Comparison of ENCODE assay signal across 26 cellular contexts in the genomic region with DNA sequence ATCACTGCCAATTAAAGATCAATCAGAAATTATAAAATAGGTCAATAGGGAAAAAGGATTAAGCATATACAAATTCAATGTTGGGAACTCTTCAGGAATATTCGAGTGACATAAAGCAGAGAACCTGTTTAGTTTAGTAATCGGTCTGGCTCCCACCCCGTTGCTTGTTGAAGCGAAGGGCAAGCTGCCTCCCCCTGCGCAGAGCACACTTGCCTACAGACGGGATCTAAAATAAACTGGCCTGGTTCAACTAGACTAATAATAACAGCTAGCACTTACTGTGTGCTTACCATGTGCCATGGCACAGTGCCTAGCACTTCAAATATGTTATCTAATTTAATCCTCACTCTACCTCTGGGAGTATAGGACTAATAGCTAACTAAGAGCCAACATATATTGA. TPM values are rescaled to one million over a fixed set of nuclear protein-coding genes. Genes with fewer than 3 reads are reported as not detected.
DNase-seq lines count a peak whose midpoint lies in the region; ATAC-seq, FAIRE-seq and TF ChIP-seq lines count a peak whose summit lies in the region.
"Had no signal": no experiment of that assay in that cellular context is flagged by ENCODE, and none has a peak within 500 bp of the region (broad histone marks: within the 10 kb centered on the region; RNA-seq: fewer than 3 reads in every experiment).

No MANE protein-coding gene starts in this region.

- TF ChIP-seq CTCF in lower lobe of right lung (IDR thresholded peaks at IDR 0.05) = no peak

- FAIRE-seq in RCC 7860 (lab: Jason Lieb, UNC) = no peak
- FAIRE-seq: endometrium had no signal

- intact Hi-C loops in Right ventricle myocardium superior (cut with DNase I) (no loop called here), lower lobe of right lung (cut with DNase I) (no loop called here), aorta (cut with DNase I) (no loop called here)

- 6 to 14% methylated on average over 6 of the region's 6 CpGs for WGBS in aorta, 2 donors

- H3K27ac ChIP-seq in lower lobe of right lung = no peak overlapping the region
- no peak overlapping the region for H3K27ac ChIP-seq in aorta (ENCODE audit: low read depth in 1 of 2, low read length in 2 of 2)
- H3K27ac ChIP-seq: 22Rv1, prostate gland had no signal

- peaks cover 15% of the 10 kb centered on the region for H3K4me1 ChIP-seq in lower lobe of right lung
- peaks cover 7 to 24% of the 10 kb centered on the region in 2 donors for H3K4me1 ChIP-seq in aorta (ENCODE audit: control insufficient read depth in 1 of 2, insufficient read depth in 2 of 2, low read length in 2 of 2)
- H3K4me1 ChIP-seq: prostate gland had no signal

- ATAC-seq in Right ventricle myocardium superior (ENCODE audit: poor library complexity) = peak; percentile 93
- ATAC-seq in lower lobe of right lung = peak; percentile 59 to 82
- peak; percentile 26 for ATAC-seq in aorta (ENCODE audit: low FRiP score)
- ATAC-seq in HG03457 (IDR thresholded peaks at IDR 0.05; ENCODE audit: unreplicated experiment) = no peak
- ATAC-seq: activated naive CD8-positive, alpha-beta T cell treated with anti-CD3 and anti-CD28 coated beads, Interleukin-2, amount 50 U/mL, for 24 hours; HCT116; left lobe of liver; Panc1 had no signal

- H3K27me3 ChIP-seq in lower lobe of right lung (ENCODE audit: low read depth) = no peaks in the 10 kb centered on the region
- no peaks in the 10 kb centered on the region for H3K27me3 ChIP-seq in aorta (ENCODE audit: control insufficient read depth in 1 of 2, insufficient read depth in 2 of 2, low read length in 1 of 2)

- DNase-seq in DMS 273 (lab: John Stamatoyannopoulos, UW; ENCODE audit: unreplicated experiment) = peak; percentile 5
- DNase-seq in DMS 273 treated with DMSO at 0.1 percent for 48 hours (lab: John Stamatoyannopoulos, UW) = no peak
- DNase-seq in Right ventricle myocardium superior = peak; percentile 61
- no peak for DNase-seq in lower lobe of right lung
- DNase-seq in aorta = no peak
- no peak for DNase-seq in AG20443 (ENCODE audit: low spot score)
- no peak for DNase-seq in RCC 7860 (ENCODE audit: low spot score)
- DNase-seq: activated CD4-positive, alpha-beta T cell treated with anti-CD3 and anti-CD28 coated beads, Interleukin-2, amount 50 U/mL, for 4 hours; activated effector memory CD4-positive, alpha-beta T cell treated with anti-CD3 and anti-CD28 coated beads, Interleukin-2, amount 50 U/mL, for 16 hours; activated naive CD8-positive, alpha-beta T cell treated with anti-CD3 and anti-CD28 coated beads, Interleukin-2, amount 50 U/mL, for 24 hours; CD8-positive, alpha-beta memory T cell; DMS53; KBM-7; NK-92 treated with Interleukin-12 subunit alpha and Interleukin-12 subunit beta, amount 100 ng/mL, for 24 hours; SK-N-SH; stimulated activated naive CD4-positive, alpha-beta T cell had no signal

- H3K36me3 ChIP-seq in lower lobe of right lung = no peaks in the 10 kb centered on the region
- no peaks in the 10 kb centered on the region for H3K36me3 ChIP-seq in aorta (ENCODE audit: control insufficient read depth in 1 of 2, insufficient read depth in 2 of 2, low read length in 1 of 2)
- H3K36me3 ChIP-seq: prostate gland had no signal

- H3K9me3 ChIP-seq in lower lobe of right lung (no peaks in the 10 kb centered on the region), aorta (ENCODE audit: control insufficient read depth, low read length) (no peaks in the 10 kb centered on the region)
- H3K9me3 ChIP-seq: prostate gland, SK-N-SH had no signal

- H3K4me3 ChIP-seq in lower lobe of right lung (no peak overlapping the region), aorta (ENCODE audit: low read length in 2 of 2) (no peak overlapping the region)
- H3K4me3 ChIP-seq: prostate gland, smooth muscle cell had no signal

RNA-seq across cellular contexts. Expression of a gene that starts 8.6 kb away (rescaled TPM):
- total RNA-seq in Right ventricle myocardium superior = 16.5 TPM
- 10.2 TPM for total RNA-seq in lower lobe of right lung
- total RNA-seq in aorta = 10 to 100 TPM in 1 of 2 donors, 1 to 10 TPM in 1; 9.0 to 22.7 TPM
- 1 to 10 TPM; 2.4 to 6.8 TPM for polyA plus RNA-seq in aorta
- total RNA-seq: CD8-positive, alpha-beta memory T cell; HT-29; T-helper 2 cell treated with Interferon-gamma antibody and Interleukin-4, amounts not matched to agents 100 ng/mL and 5 ng/mL, for 36 hours had no signal
- polyA plus RNA-seq: CD8-positive, alpha-beta memory T cell had no signal

Comparison
In these comparisons a context has a peak if more than half of its experiments do, and no peak if none do; other contexts are left out.
1. DNase-seq: peak in DMS 273 (single experiment) and Right ventricle myocardium superior (single experiment); none in DMS 273 treated with DMSO at 0.1 percent for 48 hours (single experiment), lower lobe of right lung (single experiment), aorta (0 of 2), AG20443 (single experiment) and RCC 7860 (single experiment).